15 cellular contexts compared by ENCODE assay signal in the genomic region with DNA sequence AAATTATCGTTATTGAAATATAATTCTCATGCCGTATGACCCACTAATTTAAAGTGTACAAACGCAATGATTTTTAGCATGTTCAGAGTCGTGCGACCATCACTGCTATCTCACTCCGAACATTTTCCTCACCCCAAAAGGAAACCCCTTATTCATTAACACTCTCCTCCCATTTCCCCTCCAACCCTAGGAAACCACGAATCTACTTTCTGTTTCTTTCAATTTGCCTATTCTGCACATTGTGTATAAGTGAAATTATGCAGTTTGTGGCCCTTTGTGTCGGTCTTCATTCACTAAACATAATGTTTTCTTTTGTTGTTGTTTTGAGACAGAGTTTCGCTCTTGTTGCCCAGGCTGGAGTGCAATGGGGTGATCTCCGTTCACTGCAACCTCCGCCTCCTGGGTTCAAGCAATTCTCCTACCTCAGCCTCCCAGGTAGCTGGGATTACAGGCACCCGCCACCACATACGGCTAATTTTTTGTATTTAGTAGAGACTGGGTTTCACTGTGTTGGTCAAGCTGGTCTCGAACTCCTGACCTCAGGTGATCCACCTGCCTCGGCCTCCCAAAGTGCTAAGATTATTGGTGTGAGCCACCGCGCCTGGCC.
A peak's percentile ranks its signal among the peaks of the same experiment; 100 is the strongest.
DNase-seq lines count a peak whose midpoint lies in the region; ATAC-seq and TF ChIP-seq lines count a peak whose summit lies in the region.
"Had no signal": no experiment of that assay in that cellular context is flagged by ENCODE, and none has a peak within 500 bp of the region (broad histone marks: within the 10 kb centered on the region; RNA-seq: fewer than 3 reads in every experiment).

No MANE protein-coding gene starts in this region.

- H3K36me3 ChIP-seq in spleen: no peaks in the 10 kb centered on the region
- H3K36me3 ChIP-seq: upper lobe of left lung had no signal

- intact Hi-C loops in activated CD4-positive, alpha-beta T cell treated with anti-CD3 and anti-CD28 coated beads for 36 hours (cut with DNase I, micrococcal nuclease): loop anchor here in 1 of 2 experiments (2.0 kb wide), 1 partner anchor 13 kb away; no protein-coding TSS in a partner anchor
- intact Hi-C loops in spleen (cut with DNase I; ENCODE audit: low total_unique reads): no loop called here

- CTCF ChIA-PET in activated CD4-positive, alpha-beta T cell treated with anti-CD3 and anti-CD28 coated beads for 36 hours (lab: Charles Lee): interaction anchor here (1.0 kb wide), 1 partner anchor 116 kb away, joined by 3 read pairs; no protein-coding TSS in a partner anchor

- no peaks in the 10 kb centered on the region for H3K9me3 Mint-ChIP-seq in activated CD4-positive, alpha-beta T cell treated with anti-CD3 and anti-CD28 coated beads for 36 hours (ENCODE audit: low read depth)
- no peaks in the 10 kb centered on the region for H3K9me3 Mint-ChIP-seq in HFFc6
- H3K9me3 Mint-ChIP-seq in activated naive CD8-positive, alpha-beta T cell treated with anti-CD3 and anti-CD28 coated beads for 36 hours: no peaks in the 10 kb centered on the region

- peaks cover 26% of the 10 kb centered on the region for H3K4me1 Mint-ChIP-seq in activated CD4-positive, alpha-beta T cell treated with anti-CD3 and anti-CD28 coated beads for 36 hours
- H3K4me1 Mint-ChIP-seq in HFFc6 (ENCODE audit: low read depth): peaks cover 25% of the 10 kb centered on the region
- H3K4me1 Mint-ChIP-seq in activated naive CD8-positive, alpha-beta T cell treated with anti-CD3 and anti-CD28 coated beads for 36 hours: peaks cover 33% of the 10 kb centered on the region

- peak overlapping the region in 1 of 8 donors; percentile 37 for H3K4me3 ChIP-seq in spleen
- H3K4me3 ChIP-seq: upper lobe of left lung had no signal

- peak overlapping the region; percentile 23 for H3K4me3 Mint-ChIP-seq in activated CD4-positive, alpha-beta T cell treated with anti-CD3 and anti-CD28 coated beads for 36 hours
- no peak overlapping the region for H3K4me3 Mint-ChIP-seq in HFFc6
- H3K4me3 Mint-ChIP-seq in activated naive CD8-positive, alpha-beta T cell treated with anti-CD3 and anti-CD28 coated beads for 36 hours: peak overlapping the region; percentile 45

- H3K27ac ChIP-seq in spleen: peak overlapping the region in 1 of 8 donors; percentile 53
- H3K27ac ChIP-seq: upper lobe of left lung had no signal

- H3K4me1 ChIP-seq in spleen: peaks cover 0 to 27% (median 12%) of the 10 kb centered on the region in 6 donors

- no peak for TF ChIP-seq CTCF in HFFc6 (IDR thresholded peaks at IDR 0.05)
- TF ChIP-seq CTCF in spleen (IDR thresholded peaks at IDR 0.05 in 8 of 11, conservative IDR thresholded peaks at IDR 0.05 in 3 of 11): no peak

- no peaks in the 10 kb centered on the region for H3K36me3 Mint-ChIP-seq in activated CD4-positive, alpha-beta T cell treated with anti-CD3 and anti-CD28 coated beads for 36 hours (ENCODE audit: low read depth)
- no peaks in the 10 kb centered on the region for H3K36me3 Mint-ChIP-seq in HFFc6 (ENCODE audit: low read depth)
- no peaks in the 10 kb centered on the region for H3K36me3 Mint-ChIP-seq in activated naive CD8-positive, alpha-beta T cell treated with anti-CD3 and anti-CD28 coated beads for 36 hours

- H3K9me3 ChIP-seq in spleen: no peaks in the 10 kb centered on the region
- H3K9me3 ChIP-seq: upper lobe of left lung had no signal

- TF ChIP-seq POLR2A in spleen (IDR thresholded peaks at IDR 0.05): no peak

- no peaks in the 10 kb centered on the region for H3K27me3 Mint-ChIP-seq in activated CD4-positive, alpha-beta T cell treated with anti-CD3 and anti-CD28 coated beads for 36 hours
- no peaks in the 10 kb centered on the region; the same call in 1 of the 2 replicates for H3K27me3 Mint-ChIP-seq in HFFc6 (ENCODE audit: insufficient read depth)
- H3K27me3 Mint-ChIP-seq in activated naive CD8-positive, alpha-beta T cell treated with anti-CD3 and anti-CD28 coated beads for 36 hours: no peaks in the 10 kb centered on the region

- DNase-seq in activated CD4-positive, alpha-beta T cell treated with anti-CD3 and anti-CD28 coated beads for 36 hours: no peak
- no peak for DNase-seq in activated CD4-positive, alpha-beta T cell treated with anti-CD3 and anti-CD28 coated beads, Interleukin-2, amount 50 U/mL, for 48 hours
- no peak for DNase-seq in HFFc6
- no peak for DNase-seq in activated naive CD8-positive, alpha-beta T cell treated with anti-CD3 and anti-CD28 coated beads for 36 hours
- peak; percentile 12 for DNase-seq in spleen
- no peak for DNase-seq in activated CD4-positive, CD25-positive, alpha-beta regulatory T cell treated with anti-CD3 and anti-CD28 coated beads, Interleukin-2, amount 50 U/mL, for 72 hours
- DNase-seq in germinal center (ENCODE audit: low spot score): no peak
- no peak for DNase-seq in GF-D8 (lab: John Stamatoyannopoulos, UW)
- DNase-seq: 8988T, Karpas-422, NCI-H187 treated with DMSO at 0.1 percent for 48 hours, NCI-H774, SHP77 treated with DMSO at 0.1 percent for 48 hours, small intestine had no signal

- no peak for ATAC-seq in activated CD4-positive, alpha-beta T cell treated with anti-CD3 and anti-CD28 coated beads for 36 hours

- 54 to 67% (median 60%) methylated on average over 17 of the region's 17 CpGs for WGBS in spleen, 5 donors

- peak overlapping the region; percentile 64 for H3K27ac Mint-ChIP-seq in activated CD4-positive, alpha-beta T cell treated with anti-CD3 and anti-CD28 coated beads for 36 hours
- H3K27ac Mint-ChIP-seq in HFFc6: 0 out of 2 replicates have a peak overlapping the region, but pooled peaks have one; percentile 31
- H3K27ac Mint-ChIP-seq in activated naive CD8-positive, alpha-beta T cell treated with anti-CD3 and anti-CD28 coated beads for 36 hours: peak overlapping the region; percentile 76

- POLR2A ChIA-PET in activated CD4-positive, alpha-beta T cell treated with anti-CD3 and anti-CD28 coated beads for 36 hours (lab: Charles Lee): interaction anchor here (0.9 kb wide), 1 partner anchor 97 kb away, joined by 3 read pairs; no protein-coding TSS in a partner anchor

- H3K27me3 ChIP-seq in spleen (replicated peaks in 1 of 7): no peaks in the 10 kb centered on the region
- H3K27me3 ChIP-seq: upper lobe of left lung had no signal
